Comparison of ENCODE assay signal across 17 cellular contexts in the genomic region with DNA sequence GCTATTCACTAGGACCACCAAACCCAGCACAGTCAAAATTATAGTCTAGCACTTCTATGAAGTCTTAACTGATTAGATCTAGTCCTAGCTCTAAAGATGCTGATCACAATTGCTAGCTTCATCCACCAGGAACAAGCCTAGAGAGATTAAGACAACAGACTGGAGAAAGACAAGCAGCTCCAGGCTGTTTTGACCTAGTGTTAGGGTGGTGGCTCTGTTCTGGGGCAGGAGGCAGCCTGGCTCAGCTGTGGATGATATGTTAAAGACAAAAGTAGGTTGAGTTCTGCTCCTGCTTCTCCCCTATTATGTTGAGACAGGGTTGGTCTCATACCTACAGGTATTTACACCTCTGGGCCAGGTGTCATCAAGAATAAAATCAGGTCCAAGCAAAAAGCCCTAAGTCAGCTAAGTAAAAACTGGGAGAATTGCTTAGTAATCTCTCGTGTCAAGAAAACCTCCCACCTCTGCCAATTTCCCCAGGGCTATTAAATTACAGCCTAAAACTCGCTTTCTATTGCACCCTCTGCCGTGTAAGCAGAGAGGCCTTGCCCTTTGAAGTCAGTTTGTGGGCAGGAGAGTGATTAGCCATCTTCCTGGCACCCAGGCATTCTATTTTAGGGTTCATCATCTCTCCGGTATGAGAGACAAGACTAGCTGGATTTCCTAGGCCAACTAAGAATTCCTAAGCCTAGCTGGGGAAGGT. TPM values are rescaled to one million over a fixed set of nuclear protein-coding genes. Genes with fewer than 3 reads are reported as not detected.
DNase-seq lines count a peak whose midpoint lies in the region; ATAC-seq and TF ChIP-seq lines count a peak whose summit lies in the region.
"Had no signal": no experiment of that assay in that cellular context is flagged by ENCODE, and none has a peak within 500 bp of the region (broad histone marks: within the 10 kb centered on the region; RNA-seq: fewer than 3 reads in every experiment).

No MANE protein-coding gene starts in this region.

- no peak overlapping the region for H3K27ac Mint-ChIP-seq in activated CD4-positive, alpha-beta T cell treated with anti-CD3 and anti-CD28 coated beads, Interleukin-2, amount 10 ng/mL, durations not matched to agents 7 days and 5 days
- H3K27ac Mint-ChIP-seq: activated B cell treated with CpG ODN at 0.5 μM for 24 hours; CD8-positive, alpha-beta T cell; natural killer cell had no signal

- TF ChIP-seq CTCF in foreskin fibroblast (IDR thresholded peaks at IDR 0.05; ENCODE audit: low read depth, low read length) (no peak), left ventricle myocardium inferior (IDR thresholded peaks at IDR 0.05; ENCODE audit: borderline replicate concordance) (no peak)

- no peak overlapping the region for H3K4me3 ChIP-seq in foreskin fibroblast (ENCODE audit: low read depth in 1 of 2, low read length in 2 of 2)
- no peak overlapping the region for H3K4me3 ChIP-seq in left ventricle myocardium inferior

- POLR2A ChIA-PET in activated CD4-positive, alpha-beta T cell treated with anti-CD3 and anti-CD28 coated beads, Interleukin-2, amount 10 ng/mL, durations not matched to agents 7 days and 5 days (lab: Charles Lee), result no interaction called here

- H3K9me3 Mint-ChIP-seq in activated CD4-positive, alpha-beta T cell treated with anti-CD3 and anti-CD28 coated beads, Interleukin-2, amount 10 ng/mL, durations not matched to agents 7 days and 5 days, result peaks cover 3% of the 10 kb centered on the region
- H3K9me3 Mint-ChIP-seq: activated B cell treated with CpG ODN at 0.5 μM for 24 hours; CD8-positive, alpha-beta T cell had no signal

- no peak overlapping the region for H3K4me3 Mint-ChIP-seq in activated CD4-positive, alpha-beta T cell treated with anti-CD3 and anti-CD28 coated beads, Interleukin-2, amount 10 ng/mL, durations not matched to agents 7 days and 5 days
- H3K4me3 Mint-ChIP-seq: activated B cell treated with CpG ODN at 0.5 μM for 24 hours; CD8-positive, alpha-beta T cell; natural killer cell had no signal

- H3K27me3 ChIP-seq in left ventricle myocardium inferior (ENCODE audit: low read depth), result no peaks in the 10 kb centered on the region

- DNase-seq in AML-193 (lab: John Stamatoyannopoulos, UW) (peak; percentile 23), KBM-7 (peak; percentile 82), SW480 (ENCODE audit: low spot score) (peak; percentile 62), foreskin fibroblast (peak; percentile 61 to 74), left ventricle myocardium inferior (no peak)
- DNase-seq in activated CD4-positive, alpha-beta T cell treated with anti-CD3 and anti-CD28 coated beads, Interleukin-2, amount 10 ng/mL, durations not matched to agents 7 days and 5 days, result no peak
- DNase-seq: activated B cell treated with CpG ODN at 0.5 μM for 24 hours; CD8-positive, alpha-beta T cell; Karpas-422; left colon; natural killer cell; NCI-H446; substantia nigra had no signal

- H3K27me3 Mint-ChIP-seq in activated CD4-positive, alpha-beta T cell treated with anti-CD3 and anti-CD28 coated beads, Interleukin-2, amount 10 ng/mL, durations not matched to agents 7 days and 5 days, result no peaks in the 10 kb centered on the region
- H3K27me3 Mint-ChIP-seq: activated B cell treated with CpG ODN at 0.5 μM for 24 hours had no signal

- intact Hi-C loops in left ventricle myocardium inferior (cut with micrococcal nuclease), result no loop called here

- H3K36me3 ChIP-seq in left ventricle myocardium inferior, result no peaks in the 10 kb centered on the region

- CTCF ChIA-PET in activated CD4-positive, alpha-beta T cell treated with anti-CD3 and anti-CD28 coated beads, Interleukin-2, amount 10 ng/mL, durations not matched to agents 7 days and 5 days (lab: Charles Lee), result no interaction called here

- ATAC-seq in HG03442 (IDR thresholded peaks at IDR 0.05; ENCODE audit: unreplicated experiment) (no peak), GM21723 (IDR thresholded peaks at IDR 0.05; ENCODE audit: unreplicated experiment) (no peak)
- ATAC-seq: CD8-positive, alpha-beta T cell; left colon; natural killer cell; Right ventricle myocardium inferior had no signal

- H3K4me1 Mint-ChIP-seq in activated CD4-positive, alpha-beta T cell treated with anti-CD3 and anti-CD28 coated beads, Interleukin-2, amount 10 ng/mL, durations not matched to agents 7 days and 5 days, result no peaks in the 10 kb centered on the region
- H3K4me1 Mint-ChIP-seq: activated B cell treated with CpG ODN at 0.5 μM for 24 hours, natural killer cell had no signal

- H3K9me3 ChIP-seq in left ventricle myocardium inferior (replicated peaks), result peaks cover 3% of the 10 kb centered on the region

- no peaks in the 10 kb centered on the region for H3K36me3 Mint-ChIP-seq in activated CD4-positive, alpha-beta T cell treated with anti-CD3 and anti-CD28 coated beads, Interleukin-2, amount 10 ng/mL, durations not matched to agents 7 days and 5 days (ENCODE audit: low read depth)
- H3K36me3 Mint-ChIP-seq: CD8-positive, alpha-beta T cell had no signal

- H3K27ac ChIP-seq in left ventricle myocardium inferior (replicated peaks), result no peak overlapping the region

- no peaks in the 10 kb centered on the region for H3K4me1 ChIP-seq in left ventricle myocardium inferior

- in situ Hi-C loops in KBM-7 (cut with MboI; ENCODE audit: low pct_unique_long_range_greater_than_20kb, low sequenced_read_pairs), result no loop called here

RNA-seq across cellular contexts. Expression of a gene that starts 39.9 kb away (rescaled TPM):
- total RNA-seq in left ventricle myocardium inferior, result not detected
- total RNA-seq in activated CD4-positive, alpha-beta T cell treated with anti-CD3 and anti-CD28 coated beads, Interleukin-2, amount 10 ng/mL, durations not matched to agents 7 days and 5 days, result under 1 TPM; 0.25 to 0.31 TPM
- total RNA-seq: Right ventricle myocardium inferior, skeletal muscle tissue had no signal

Comparison
In these comparisons a context has a peak if more than half of its experiments do, and no peak if none do; other contexts are left out.
1. DNase-seq: peak in AML-193 (2 of 2), KBM-7 (single experiment), SW480 (single experiment) and foreskin fibroblast (2 of 2); none in left ventricle myocardium inferior (single experiment) and activated CD4-positive, alpha-beta T cell treated with anti-CD3 and anti-CD28 coated beads, Interleukin-2, amount 10 ng/mL, durations not matched to agents 7 days and 5 days (single experiment).